8 cellular contexts compared by ENCODE assay signal in genomic region chr5:68315679-68316271, GRCh38.
DNase-seq lines count a peak whose midpoint lies in the region; ATAC-seq and TF ChIP-seq lines count a peak whose summit lies in the region.

No MANE protein-coding gene starts in this region.

- CTCF ChIA-PET in naive thymus-derived CD4-positive, alpha-beta T cell (lab: Charles Lee), result no interaction called here

- no peaks in the 10 kb centered on the region for H3K9me3 ChIP-seq in naive thymus-derived CD4-positive, alpha-beta T cell (ENCODE audit: control insufficient read depth in 2 of 3, low read length in 3 of 3)
- H3K9me3 ChIP-seq in gastrocnemius medialis, result no peaks in the 10 kb centered on the region

- in situ Hi-C loops in gastrocnemius medialis (cut with MboI; ENCODE audit: low sequenced_read_pairs in 4 of 4), result no loop called here

- H3K4me3 Mint-ChIP-seq in activated CD4-positive, alpha-beta T cell treated with anti-CD3 and anti-CD28 coated beads, Interleukin-2, amount 10 ng/mL, durations not matched to agents 24 days and 14 days, result no peak overlapping the region
- H3K4me3 Mint-ChIP-seq in naive thymus-derived CD4-positive, alpha-beta T cell, result no peak overlapping the region

- peak; percentile 79 for DNase-seq in activated CD4-positive, alpha-beta T cell treated with anti-CD3 and anti-CD28 coated beads, Interleukin-2, amount 10 ng/mL, durations not matched to agents 24 days and 14 days
- peak in 1 of 9 donors; percentile 48 for DNase-seq in naive thymus-derived CD4-positive, alpha-beta T cell
- no peak for DNase-seq in effector CD8-positive, alpha-beta T cell (lab: John Stamatoyannopoulos, UW)
- no peak for DNase-seq in gastrocnemius medialis
- DNase-seq in Right ventricle myocardium superior, result no peak
- DNase-seq in NCI-H1436 treated with DMSO at 0.1 percent for 48 hours (lab: John Stamatoyannopoulos, UW), result no peak

- ATAC-seq in GM18907 (IDR thresholded peaks at IDR 0.05; ENCODE audit: unreplicated experiment), result peak; percentile 98
- ATAC-seq in HG02943 (IDR thresholded peaks at IDR 0.05; ENCODE audit: low read depth, unreplicated experiment), result peak; percentile 95
- peak; percentile 91 for ATAC-seq in naive thymus-derived CD4-positive, alpha-beta T cell
- ATAC-seq in gastrocnemius medialis, result no peak
- no peak for ATAC-seq in Right ventricle myocardium superior (ENCODE audit: poor library complexity)

- no peak for TF ChIP-seq CTCF in gastrocnemius medialis (IDR thresholded peaks at IDR 0.05 in 4 of 5, conservative IDR thresholded peaks at IDR 0.05 in 1 of 5)

- no peak for TF ChIP-seq POLR2A in gastrocnemius medialis (IDR thresholded peaks at IDR 0.05)

- H3K36me3 Mint-ChIP-seq in activated CD4-positive, alpha-beta T cell treated with anti-CD3 and anti-CD28 coated beads, Interleukin-2, amount 10 ng/mL, durations not matched to agents 24 days and 14 days (ENCODE audit: low read depth), result no peaks in the 10 kb centered on the region
- peaks cover 0 to 4% (median 0%) of the 10 kb centered on the region in 5 donors for H3K36me3 Mint-ChIP-seq in naive thymus-derived CD4-positive, alpha-beta T cell

- no peaks in the 10 kb centered on the region for H3K27me3 ChIP-seq in naive thymus-derived CD4-positive, alpha-beta T cell (ENCODE audit: control insufficient read depth in 2 of 2, insufficient read depth in 2 of 2, low read length in 2 of 2)
- no peaks in the 10 kb centered on the region for H3K27me3 ChIP-seq in gastrocnemius medialis

- no peak overlapping the region for H3K27ac Mint-ChIP-seq in activated CD4-positive, alpha-beta T cell treated with anti-CD3 and anti-CD28 coated beads, Interleukin-2, amount 10 ng/mL, durations not matched to agents 24 days and 14 days
- H3K27ac Mint-ChIP-seq in naive thymus-derived CD4-positive, alpha-beta T cell, result peak overlapping the region in 2 of 9 donors; percentile 7 to 61

- peaks cover 0 to 7% of the 10 kb centered on the region in 2 donors for H3K4me1 ChIP-seq in naive thymus-derived CD4-positive, alpha-beta T cell (ENCODE audit: control insufficient read depth in 2 of 2, insufficient read depth in 2 of 2, low read length in 2 of 2)
- no peaks in the 10 kb centered on the region for H3K4me1 ChIP-seq in gastrocnemius medialis

- intact Hi-C loops in activated CD4-positive, alpha-beta T cell treated with anti-CD3 and anti-CD28 coated beads, Interleukin-2, amount 10 ng/mL, durations not matched to agents 24 days and 14 days (cut with micrococcal nuclease), result no loop called here
- intact Hi-C loops in naive thymus-derived CD4-positive, alpha-beta T cell (cut with micrococcal nuclease), result no loop called here
- intact Hi-C loops in gastrocnemius medialis (cut with DNase I; ENCODE audit: low total_unique reads) (no loop called here), Right ventricle myocardium superior (cut with DNase I) (no loop called here)

- no peaks in the 10 kb centered on the region for H3K36me3 ChIP-seq in naive thymus-derived CD4-positive, alpha-beta T cell (ENCODE audit: control insufficient read depth in 2 of 3, insufficient read depth in 3 of 3, low read length in 3 of 3)
- no peaks in the 10 kb centered on the region for H3K36me3 ChIP-seq in gastrocnemius medialis

- no peak overlapping the region for H3K4me3 ChIP-seq in naive thymus-derived CD4-positive, alpha-beta T cell (ENCODE audit: low read length)
- H3K4me3 ChIP-seq in gastrocnemius medialis, result no peak overlapping the region

- H3K27ac ChIP-seq in naive thymus-derived CD4-positive, alpha-beta T cell (ENCODE audit: low read depth, low read length), result no peak overlapping the region
- no peak overlapping the region for H3K27ac ChIP-seq in gastrocnemius medialis

- peaks cover 25% of the 10 kb centered on the region for H3K27me3 Mint-ChIP-seq in activated CD4-positive, alpha-beta T cell treated with anti-CD3 and anti-CD28 coated beads, Interleukin-2, amount 10 ng/mL, durations not matched to agents 24 days and 14 days
- H3K27me3 Mint-ChIP-seq in naive thymus-derived CD4-positive, alpha-beta T cell, result peaks cover 0 to 24% (median 0%) of the 10 kb centered on the region in 5 donors

- POLR2A ChIA-PET in naive thymus-derived CD4-positive, alpha-beta T cell (lab: Charles Lee), result no interaction called here

- peaks cover 16% of the 10 kb centered on the region for H3K4me1 Mint-ChIP-seq in activated CD4-positive, alpha-beta T cell treated with anti-CD3 and anti-CD28 coated beads, Interleukin-2, amount 10 ng/mL, durations not matched to agents 24 days and 14 days
- peaks cover 0 to 16% (median 4%) of the 10 kb centered on the region in 7 donors for H3K4me1 Mint-ChIP-seq in naive thymus-derived CD4-positive, alpha-beta T cell

- no peaks in the 10 kb centered on the region for H3K9me3 Mint-ChIP-seq in activated CD4-positive, alpha-beta T cell treated with anti-CD3 and anti-CD28 coated beads, Interleukin-2, amount 10 ng/mL, durations not matched to agents 24 days and 14 days
- peaks cover 0 to 2% (median 0%) of the 10 kb centered on the region in 11 donors for H3K9me3 Mint-ChIP-seq in naive thymus-derived CD4-positive, alpha-beta T cell

Comparison
In these comparisons a context has a peak if more than half of its experiments do, and no peak if none do; other contexts are left out.
1. ATAC-seq: peak in GM18907 (single experiment), HG02943 (single experiment) and naive thymus-derived CD4-positive, alpha-beta T cell (single experiment); none in gastrocnemius medialis (0 of 2) and Right ventricle myocardium superior (single experiment).